In genomic region chr3:51994530-51994929, GRCh38 we compare ENCODE assay signal across 8 cellular contexts. TPM values are rescaled to one million over a fixed set of nuclear protein-coding genes. Genes with fewer than 3 reads are reported as not detected.
A peak's percentile ranks its signal among the peaks of the same experiment; 100 is the strongest.
DNase-seq lines count a peak whose midpoint lies in the region; ATAC-seq lines count a peak whose summit lies in the region.

No MANE protein-coding gene starts in this region.

- H3K4me3 Mint-ChIP-seq in activated CD4-positive, alpha-beta T cell treated with anti-CD3 and anti-CD28 coated beads, Interleukin-2, amount 10 ng/mL, durations not matched to agents 7 days and 5 days: peak overlapping the region; percentile 99
- H3K4me3 Mint-ChIP-seq in activated naive CD8-positive, alpha-beta T cell: peak overlapping the region; percentile 100

- H3K4me3 ChIP-seq in iPS-18a (ENCODE audit: low read length) (peak overlapping the region; percentile 88), subcutaneous abdominal adipose tissue (ENCODE audit: low read depth in 1 of 5, low read length in 5 of 5) (peak overlapping the region; percentile 97 to 99 (median 99))

- POLR2A ChIA-PET in activated CD4-positive, alpha-beta T cell treated with anti-CD3 and anti-CD28 coated beads, Interleukin-2, amount 10 ng/mL, durations not matched to agents 7 days and 5 days (lab: Charles Lee): interaction anchor here (0.7 to 2.9 kb wide), 2 partner anchors 11 to 34 kb away, joined by 3 to 10 read pairs; partner anchors contain the start of gene ACY1

- no peak overlapping the region for H3K27ac ChIP-seq in iPS-18a (ENCODE audit: low read length)
- peak overlapping the region; percentile 94 for H3K27ac ChIP-seq in subcutaneous abdominal adipose tissue (ENCODE audit: low read depth, low read length)

- H3K9me3 Mint-ChIP-seq in activated CD4-positive, alpha-beta T cell treated with anti-CD3 and anti-CD28 coated beads, Interleukin-2, amount 10 ng/mL, durations not matched to agents 7 days and 5 days: no peaks in the 10 kb centered on the region
- H3K9me3 Mint-ChIP-seq in activated naive CD8-positive, alpha-beta T cell (ENCODE audit: low read depth): no peaks in the 10 kb centered on the region

- H3K4me1 Mint-ChIP-seq in activated CD4-positive, alpha-beta T cell treated with anti-CD3 and anti-CD28 coated beads, Interleukin-2, amount 10 ng/mL, durations not matched to agents 7 days and 5 days: peaks cover 42% of the 10 kb centered on the region
- peaks cover 30% of the 10 kb centered on the region for H3K4me1 Mint-ChIP-seq in activated naive CD8-positive, alpha-beta T cell (ENCODE audit: low read depth)

- H3K27me3 Mint-ChIP-seq in activated CD4-positive, alpha-beta T cell treated with anti-CD3 and anti-CD28 coated beads, Interleukin-2, amount 10 ng/mL, durations not matched to agents 7 days and 5 days: peaks cover 10% of the 10 kb centered on the region
- no peaks in the 10 kb centered on the region for H3K27me3 Mint-ChIP-seq in activated naive CD8-positive, alpha-beta T cell

- H3K9me3 ChIP-seq in iPS-18a (ENCODE audit: control insufficient read depth, low read depth, low read length): no peaks in the 10 kb centered on the region
- no peaks in the 10 kb centered on the region for H3K9me3 ChIP-seq in subcutaneous abdominal adipose tissue (ENCODE audit: control insufficient read depth in 5 of 5, low read length in 5 of 5)

- peaks cover 8% of the 10 kb centered on the region for H3K4me1 ChIP-seq in iPS-18a (ENCODE audit: control insufficient read depth, low read depth, low read length)
- peaks cover 5 to 35% (median 25%) of the 10 kb centered on the region in 5 donors for H3K4me1 ChIP-seq in subcutaneous abdominal adipose tissue (ENCODE audit: control insufficient read depth in 5 of 5, insufficient read depth in 5 of 5, low read length in 5 of 5)

- no peak for ATAC-seq in GM19324 (IDR thresholded peaks at IDR 0.05; ENCODE audit: low FRiP score, unreplicated experiment)

- H3K27me3 ChIP-seq in iPS-18a (ENCODE audit: control insufficient read depth, insufficient read depth, low read length): no peaks in the 10 kb centered on the region
- no peaks in the 10 kb centered on the region for H3K27me3 ChIP-seq in subcutaneous abdominal adipose tissue (ENCODE audit: control insufficient read depth in 5 of 5, insufficient read depth in 4 of 5, low read length in 5 of 5)

- H3K36me3 ChIP-seq in iPS-18a (ENCODE audit: control insufficient read depth, low read depth, low read length) (peaks cover 37% of the 10 kb centered on the region), subcutaneous abdominal adipose tissue (ENCODE audit: control insufficient read depth in 5 of 5, insufficient read depth in 5 of 5, low read length in 5 of 5) (peaks cover 0 to 35% (median 23%) of the 10 kb centered on the region in 5 donors)

- H3K27ac Mint-ChIP-seq in activated CD4-positive, alpha-beta T cell treated with anti-CD3 and anti-CD28 coated beads, Interleukin-2, amount 10 ng/mL, durations not matched to agents 7 days and 5 days: peak overlapping the region; percentile 100
- H3K27ac Mint-ChIP-seq in activated naive CD8-positive, alpha-beta T cell: peak overlapping the region; percentile 100

- peak overlapping the region; percentile 94 for H3K9ac ChIP-seq in iPS-18a (ENCODE audit: low read length)
- peak overlapping the region; percentile 90 to 100 (median 98) for H3K9ac ChIP-seq in subcutaneous abdominal adipose tissue (ENCODE audit: low read length in 5 of 5)

- DNase-seq in activated CD4-positive, alpha-beta T cell treated with anti-CD3 and anti-CD28 coated beads, Interleukin-2, amount 10 ng/mL, durations not matched to agents 7 days and 5 days: no peak
- no peak for DNase-seq in activated CD4-positive, alpha-beta T cell treated with anti-CD3 and anti-CD28 coated beads for 4 hours
- no peak for DNase-seq in activated CD8-positive, alpha-beta memory T cell treated with anti-CD3 and anti-CD28 coated beads for 24 hours
- no peak for DNase-seq in SHP77 treated with DMSO at 0.1 percent for 48 hours (lab: John Stamatoyannopoulos, UW)

- CTCF ChIA-PET in activated CD4-positive, alpha-beta T cell treated with anti-CD3 and anti-CD28 coated beads, Interleukin-2, amount 10 ng/mL, durations not matched to agents 7 days and 5 days (lab: Charles Lee): interaction anchor here (0.8 to 2.4 kb wide), 6 partner anchors 10 to 129 kb away, joined by 3 to 20 read pairs (median 6); partner anchors contain the start of genes ABHD14A and ABHD14B

- H3K36me3 Mint-ChIP-seq in activated CD4-positive, alpha-beta T cell treated with anti-CD3 and anti-CD28 coated beads, Interleukin-2, amount 10 ng/mL, durations not matched to agents 7 days and 5 days (ENCODE audit: low read depth): peaks cover 39% of the 10 kb centered on the region
- peaks cover 14% of the 10 kb centered on the region for H3K36me3 Mint-ChIP-seq in activated naive CD8-positive, alpha-beta T cell

RNA-seq across cellular contexts. Expression of gene RPL29, which starts 1.2 kb away (rescaled TPM):
- 1,000 to 10,000 TPM; 1,423 to 1,425 TPM for total RNA-seq in activated CD4-positive, alpha-beta T cell treated with anti-CD3 and anti-CD28 coated beads, Interleukin-2, amount 10 ng/mL, durations not matched to agents 7 days and 5 days

RNA-seq across cellular contexts. Expression of gene ACY1, which starts 11.2 kb away (rescaled TPM):
- 10 to 100 TPM; 16.5 to 19.4 TPM for total RNA-seq in activated CD4-positive, alpha-beta T cell treated with anti-CD3 and anti-CD28 coated beads, Interleukin-2, amount 10 ng/mL, durations not matched to agents 7 days and 5 days

RNA-seq across cellular contexts. Expression of gene ABHD14A, which starts 19.7 kb away (rescaled TPM):
- 10 to 100 TPM; 11.5 to 16.7 TPM for total RNA-seq in activated CD4-positive, alpha-beta T cell treated with anti-CD3 and anti-CD28 coated beads, Interleukin-2, amount 10 ng/mL, durations not matched to agents 7 days and 5 days

RNA-seq across cellular contexts. Expression of gene ABHD14B, which starts 20.7 kb away (rescaled TPM):
- 10 to 100 TPM; 47.8 to 51.4 TPM for total RNA-seq in activated CD4-positive, alpha-beta T cell treated with anti-CD3 and anti-CD28 coated beads, Interleukin-2, amount 10 ng/mL, durations not matched to agents 7 days and 5 days

RNA-seq across cellular contexts. Expression of gene PCBP4, which starts 27.3 kb away (rescaled TPM):
- total RNA-seq in activated CD4-positive, alpha-beta T cell treated with anti-CD3 and anti-CD28 coated beads, Interleukin-2, amount 10 ng/mL, durations not matched to agents 7 days and 5 days: 10 to 100 TPM; 21.4 to 27.2 TPM
